9 cellular contexts compared by ENCODE assay signal in genomic region chr5:34686762-34687268, GRCh38. TPM values are rescaled to one million over a fixed set of nuclear protein-coding genes. Genes with fewer than 3 reads are reported as not detected.
DNase-seq lines count a peak whose midpoint lies in the region; ATAC-seq and TF ChIP-seq lines count a peak whose summit lies in the region.
"Had no signal": no experiment of that assay in that cellular context is flagged by ENCODE, and none has a peak within 500 bp of the region (broad histone marks: within the 10 kb centered on the region; RNA-seq: fewer than 3 reads in every experiment).

No MANE protein-coding gene starts in this region.

- intact Hi-C loops in ovary (cut with DNase I) = no loop called here

- H3K27me3 ChIP-seq in foreskin keratinocyte (no peaks in the 10 kb centered on the region), ovary (no peaks in the 10 kb centered on the region)

- peaks cover 21% of the 10 kb centered on the region for H3K4me1 ChIP-seq in foreskin keratinocyte
- peaks cover 9% of the 10 kb centered on the region for H3K4me1 ChIP-seq in ovary (ENCODE audit: insufficient read depth)

- 14 to 19% (median 15%) methylated on average over 7 of the region's 7 CpGs for WGBS in ovary, 3 donors

- in situ Hi-C loops in GM13976 (cut with MboI; ENCODE audit: low sequenced_read_pairs, unreplicated experiment) = no loop called here

- H3K36me3 ChIP-seq in ovary = no peaks in the 10 kb centered on the region

- H3K9me3 ChIP-seq in ovary = no peaks in the 10 kb centered on the region

- TF ChIP-seq EP300 in ovary (IDR thresholded peaks at IDR 0.05) = no peak

- no peak for TF ChIP-seq POLR2A in ovary (IDR thresholded peaks at IDR 0.05)

- no peak overlapping the region for H3K27ac ChIP-seq in RWPE1
- peak overlapping the region; percentile 39 for H3K27ac ChIP-seq in foreskin keratinocyte
- no peak overlapping the region for H3K27ac ChIP-seq in ovary

- no peak overlapping the region for H3K4me3 ChIP-seq in ovary

- POLR2A ChIA-PET in RWPE1 (lab: Yijun Ruan, JAX; ENCODE audit: low non-redundant PET) = no interaction called here

- DNase-seq in EL = peak; percentile 95
- DNase-seq in RWPE1 (ENCODE audit: low spot score) = peak; percentile 72
- DNase-seq in foreskin keratinocyte = peak; percentile 86 to 93
- peak; percentile 66 to 84 (median 69) for DNase-seq in ovary
- no peak for DNase-seq in SIG-M5 (lab: John Stamatoyannopoulos, UW)
- DNase-seq in activated CD8-positive, alpha-beta memory T cell treated with anti-CD3 and anti-CD28 coated beads, Interleukin-2, amount 50 U/mL, for 48 hours = no peak
- no peak for DNase-seq in GM13976 (ENCODE audit: low spot score)
- DNase-seq: naive B cell had no signal

- ATAC-seq in foreskin keratinocyte (peak; percentile 88), GM19035 (IDR thresholded peaks at IDR 0.05; ENCODE audit: unreplicated experiment) (no peak)

- TF ChIP-seq CTCF in RWPE1 (conservative IDR thresholded peaks at IDR 0.05; ENCODE audit: low read depth) (no peak), foreskin keratinocyte (conservative IDR thresholded peaks at IDR 0.05) (peak; percentile 60), ovary (IDR thresholded peaks at IDR 0.05) (no peak), GM13976 (IDR thresholded peaks at IDR 0.05; ENCODE audit: borderline replicate concordance, control extremely low read depth, extremely low read depth, insufficient read depth, missing control alignments) (no peak)

- CTCF ChIA-PET in RWPE1 (lab: Yijun Ruan, JAX) = interaction anchor here (0.6 to 1.4 kb wide), 4 partner anchors 105 to 930 kb away, joined by 3 to 5 read pairs (median 4); no protein-coding TSS in a partner anchor

RNA-seq across cellular contexts. Expression of gene RAI14, which starts 30.7 kb away (rescaled TPM):
- total RNA-seq in foreskin keratinocyte (37.8 and 38.1 TPM in 2 replicates), ovary (10 to 100 TPM; 15.4 to 36.1 (median 27.9) TPM)
- polyA plus RNA-seq in foreskin keratinocyte (9.0 and 10.9 TPM in 2 replicates), ovary (10 to 100 TPM in 1 of 2 donors, 1 to 10 TPM in 1; 8.2 to 24.6 TPM)

Comparison
In these comparisons a context has a peak if more than half of its experiments do, and no peak if none do; other contexts are left out.
1. DNase-seq: peak in EL (single experiment), RWPE1 (single experiment), foreskin keratinocyte (2 of 2) and ovary (5 of 5); none in SIG-M5 (single experiment), activated CD8-positive, alpha-beta memory T cell treated with anti-CD3 and anti-CD28 coated beads, Interleukin-2, amount 50 U/mL, for 48 hours (single experiment) and GM13976 (single experiment).